26 cellular contexts compared by ENCODE assay signal in genomic region chr2:188122983-188123382, GRCh38.
DNase-seq lines count a peak whose midpoint lies in the region; FAIRE-seq and TF ChIP-seq lines count a peak whose summit lies in the region.
"Had no signal": no experiment of that assay in that cellular context is flagged by ENCODE, and none has a peak within 500 bp of the region (broad histone marks: within the 10 kb centered on the region; RNA-seq: fewer than 3 reads in every experiment).

No MANE protein-coding gene starts in this region.

- H4K20me1 ChIP-seq in astrocyte (ENCODE audit: insufficient read depth, low read length): no peaks in the 10 kb centered on the region
- H4K20me1 ChIP-seq: BLaER1 had no signal

- peaks cover 3% of the 10 kb centered on the region for H3K36me3 Mint-ChIP-seq in astrocyte (ENCODE audit: low read depth, unreplicated experiment)
- H3K36me3 Mint-ChIP-seq: IgD-negative memory B cell; memory B cell; stimulated activated memory B cell treated with anti-CD40 and anti-IgM and Interleukin-4, amounts not matched to agents 10 μg/mL and 1 μg/mL and 100 μg/mL, for 72 hours had no signal

- peak overlapping the region; percentile 42 for H3K4me3 ChIP-seq in HUES64 (ENCODE audit: low read length)
- H3K4me3 ChIP-seq in astrocyte (ENCODE audit: insufficient read depth, low read depth, low read length): no peak overlapping the region
- peak overlapping the region; percentile 13 for H3K4me3 ChIP-seq in iPS-18a (ENCODE audit: low read length)
- H3K4me3 ChIP-seq in retinal pigment epithelial cell (ENCODE audit: low read length): no peak overlapping the region
- H3K4me3 ChIP-seq: BLaER1, body of pancreas, HAP-1, SK-N-MC, upper lobe of left lung had no signal

- no peak overlapping the region for H3K27ac Mint-ChIP-seq in astrocyte (ENCODE audit: unreplicated experiment)
- H3K27ac Mint-ChIP-seq: activated CD4-positive, alpha-beta memory T cell treated with anti-CD3 and anti-CD28 coated beads, Interleukin-2, amount 10 ng/mL, durations not matched to agents 7 days and 5 days; IgD-negative memory B cell; memory B cell; stimulated activated memory B cell treated with anti-CD40 and anti-IgM and Interleukin-4, amounts not matched to agents 10 μg/mL and 1 μg/mL and 100 μg/mL, for 72 hours; T-helper 1 cell treated with Interleukin-12 subunit alpha and Interleukin-12 subunit beta and Interleukin-4 antibody, amounts not matched to agents 30 μg/mL and 1 μg/mL, for 36 hours had no signal

- H3K27me3 Mint-ChIP-seq in astrocyte (ENCODE audit: low read depth, unreplicated experiment): peaks cover 2% of the 10 kb centered on the region
- H3K27me3 Mint-ChIP-seq: activated CD4-positive, alpha-beta memory T cell treated with anti-CD3 and anti-CD28 coated beads, Interleukin-2, amount 10 ng/mL, durations not matched to agents 7 days and 5 days; IgD-negative memory B cell; memory B cell; stimulated activated memory B cell treated with anti-CD40 and anti-IgM and Interleukin-4, amounts not matched to agents 10 μg/mL and 1 μg/mL and 100 μg/mL, for 72 hours had no signal

- H3K9me3 Mint-ChIP-seq in astrocyte (ENCODE audit: unreplicated experiment): no peaks in the 10 kb centered on the region
- H3K9me3 Mint-ChIP-seq: activated CD4-positive, alpha-beta memory T cell treated with anti-CD3 and anti-CD28 coated beads, Interleukin-2, amount 10 ng/mL, durations not matched to agents 7 days and 5 days; memory B cell; T-helper 1 cell treated with Interleukin-12 subunit alpha and Interleukin-12 subunit beta and Interleukin-4 antibody, amounts not matched to agents 30 μg/mL and 1 μg/mL, for 36 hours had no signal

- no peak overlapping the region for H3K9ac ChIP-seq in HUES64 (ENCODE audit: low read depth, low read length)
- H3K9ac ChIP-seq in astrocyte (ENCODE audit: low read length): no peak overlapping the region
- H3K9ac ChIP-seq in iPS-18a (ENCODE audit: low read length): no peak overlapping the region
- H3K9ac ChIP-seq: BLaER1 had no signal

- TF ChIP-seq CTCF in astrocyte (IDR thresholded peaks at IDR 0.05; ENCODE audit: insufficient read depth, low read depth, low read length) (no peak), retinal pigment epithelial cell (conservative IDR thresholded peaks at IDR 0.05; ENCODE audit: low read depth, low read length) (no peak)

- H3K27ac ChIP-seq in HUES64 (ENCODE audit: low read depth, low read length): no peak overlapping the region
- no peak overlapping the region for H3K27ac ChIP-seq in astrocyte (ENCODE audit: low read depth, low read length)
- H3K27ac ChIP-seq in iPS-18a (ENCODE audit: low read length): no peak overlapping the region
- H3K27ac ChIP-seq: BLaER1, body of pancreas, dorsolateral prefrontal cortex, SK-N-MC, upper lobe of left lung had no signal

- no peak overlapping the region for H2AFZ ChIP-seq in astrocyte (ENCODE audit: low read depth, low read length)

- H3K4me3 Mint-ChIP-seq in astrocyte (ENCODE audit: unreplicated experiment): no peak overlapping the region
- H3K4me3 Mint-ChIP-seq: activated CD4-positive, alpha-beta memory T cell treated with anti-CD3 and anti-CD28 coated beads, Interleukin-2, amount 10 ng/mL, durations not matched to agents 7 days and 5 days; IgD-negative memory B cell; memory B cell; stimulated activated memory B cell treated with anti-CD40 and anti-IgM and Interleukin-4, amounts not matched to agents 10 μg/mL and 1 μg/mL and 100 μg/mL, for 72 hours had no signal

- DNase-seq in astrocyte (ENCODE audit: low read depth) (peak; percentile 10), retinal pigment epithelial cell (ENCODE audit: low read depth) (peak; percentile 9), frontal cortex (ENCODE audit: low spot score in 2 of 2) (no peak), NOMO-1 treated with DMSO at 0.1 percent for 48 hours (lab: John Stamatoyannopoulos, UW; ENCODE audit: unreplicated experiment) (no peak), SHP77 treated with DMSO at 0.1 percent for 48 hours (lab: John Stamatoyannopoulos, UW) (no peak)
- DNase-seq: activated CD4-positive, alpha-beta memory T cell treated with anti-CD3 and anti-CD28 coated beads, Interleukin-2, amount 10 ng/mL, durations not matched to agents 7 days and 5 days; activated CD4-positive, alpha-beta T cell treated with anti-CD3 and anti-CD28 coated beads for 1 hour; activated CD8-positive, alpha-beta memory T cell treated with anti-CD3 and anti-CD28 coated beads, Interleukin-2, amount 50 U/mL, for 4 hours; activated naive CD4-positive, alpha-beta T cell; body of pancreas; dorsolateral prefrontal cortex; NCI-H1048; NCI-H1694; NCI-H446 treated with DMSO at 0.1 percent for 48 hours; NCI-H82; upper lobe of left lung had no signal

- H3K4me2 ChIP-seq in astrocyte (ENCODE audit: low read length): no peak overlapping the region
- H3K4me2 ChIP-seq: BLaER1 had no signal

- FAIRE-seq in astrocyte (lab: Jason Lieb, UNC) (no peak), frontal cortex (lab: Jason Lieb, UNC) (no peak)

- H3K79me2 ChIP-seq in astrocyte (ENCODE audit: insufficient read depth, low read length): no peaks in the 10 kb centered on the region

- no peaks in the 10 kb centered on the region for H3K36me3 ChIP-seq in HUES64 (ENCODE audit: insufficient read depth, low read length)
- no peaks in the 10 kb centered on the region for H3K36me3 ChIP-seq in astrocyte (ENCODE audit: insufficient read depth, low read length)
- H3K36me3 ChIP-seq in iPS-18a (ENCODE audit: control insufficient read depth, low read depth, low read length): no peaks in the 10 kb centered on the region
- H3K36me3 ChIP-seq: BLaER1, HAP-1, upper lobe of left lung had no signal

- H3K4me1 ChIP-seq in HUES64 (ENCODE audit: insufficient read depth, low read length) (no peaks in the 10 kb centered on the region), astrocyte (ENCODE audit: insufficient read depth, low read length) (no peaks in the 10 kb centered on the region), iPS-18a (ENCODE audit: control insufficient read depth, low read depth, low read length) (no peaks in the 10 kb centered on the region)
- H3K4me1 ChIP-seq: BLaER1, body of pancreas, HAP-1, upper lobe of left lung had no signal

- H3K27me3 ChIP-seq in HUES64 (ENCODE audit: insufficient read depth, low read length): no peaks in the 10 kb centered on the region
- H3K27me3 ChIP-seq in astrocyte (ENCODE audit: insufficient read depth, low read length): no peaks in the 10 kb centered on the region
- no peaks in the 10 kb centered on the region for H3K27me3 ChIP-seq in iPS-18a (ENCODE audit: control insufficient read depth, insufficient read depth, low read length)
- H3K27me3 ChIP-seq: BLaER1, body of pancreas, dorsolateral prefrontal cortex, upper lobe of left lung had no signal

- no peaks in the 10 kb centered on the region for H3K9me3 ChIP-seq in HUES64 (ENCODE audit: insufficient read depth, low read depth, low read length)
- H3K9me3 ChIP-seq in astrocyte (ENCODE audit: insufficient read depth, low read depth, low read length): no peaks in the 10 kb centered on the region
- no peaks in the 10 kb centered on the region for H3K9me3 ChIP-seq in iPS-18a (ENCODE audit: control insufficient read depth, low read depth, low read length)
- H3K9me3 ChIP-seq: BLaER1, body of pancreas, HAP-1, upper lobe of left lung had no signal

- no peaks in the 10 kb centered on the region for H3K4me1 Mint-ChIP-seq in astrocyte (ENCODE audit: low read depth, unreplicated experiment)
- H3K4me1 Mint-ChIP-seq: activated CD4-positive, alpha-beta memory T cell treated with anti-CD3 and anti-CD28 coated beads, Interleukin-2, amount 10 ng/mL, durations not matched to agents 7 days and 5 days; IgD-negative memory B cell; memory B cell; neural crest cell; stimulated activated memory B cell treated with anti-CD40 and anti-IgM and Interleukin-4, amounts not matched to agents 10 μg/mL and 1 μg/mL and 100 μg/mL, for 72 hours had no signal

Comparison
In these comparisons a context has a peak if more than half of its experiments do, and no peak if none do; other contexts are left out.
1. H3K4me3 ChIP-seq: peak in HUES64 (single experiment) and iPS-18a (single experiment); none in astrocyte (single experiment) and retinal pigment epithelial cell (single experiment).
2. DNase-seq: peak in astrocyte (single experiment) and retinal pigment epithelial cell (single experiment); none in frontal cortex (0 of 2), NOMO-1 treated with DMSO at 0.1 percent for 48 hours (single experiment) and SHP77 treated with DMSO at 0.1 percent for 48 hours (single experiment).